In genomic region chr1:204334455-204334854, GRCh38 we compare ENCODE assay signal across 4 cellular contexts. TPM values are rescaled to one million over a fixed set of nuclear protein-coding genes. Genes with fewer than 3 reads are reported as not detected.
"Had no signal": no experiment of that assay in that cellular context is flagged by ENCODE, and none has a peak within 500 bp of the region (broad histone marks: within the 10 kb centered on the region; RNA-seq: fewer than 3 reads in every experiment).

No MANE protein-coding gene starts in this region.

- H3K4me3 ChIP-seq: GM12878 had no signal

- DNase-seq: GDM1, GF-D8 had no signal

RNA-seq across cellular contexts. Expression of gene PLEKHA6, which starts 25.3 kb away (rescaled TPM):
- total RNA-seq: G401 had no signal
